Comparison of ENCODE assay signal across 21 cellular contexts in the genomic region with DNA sequence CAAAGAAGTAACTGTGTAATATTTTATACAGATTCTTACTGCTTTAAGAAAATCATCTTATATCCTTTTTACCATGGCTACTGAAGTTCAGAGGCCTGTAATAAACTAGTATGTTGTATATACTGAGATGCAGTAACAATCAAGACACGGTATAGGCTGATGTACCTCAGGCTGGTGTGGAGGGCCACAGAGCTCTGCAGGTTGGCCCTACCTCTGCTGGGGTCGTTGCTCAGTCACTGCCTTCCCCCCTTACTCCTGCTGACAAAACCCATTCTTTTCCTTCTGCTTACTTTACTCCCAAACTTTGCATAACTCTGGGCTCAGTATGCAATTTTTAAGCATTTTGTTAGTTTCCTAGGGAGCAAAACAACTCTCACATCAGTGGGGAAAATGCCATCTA.
"Had no signal": no experiment of that assay in that cellular context is flagged by ENCODE, and none has a peak within 500 bp of the region (broad histone marks: within the 10 kb centered on the region; RNA-seq: fewer than 3 reads in every experiment).

No MANE protein-coding gene starts in this region.

- ATAC-seq: foreskin keratinocyte, gastroesophageal sphincter, heart left ventricle, left ventricle myocardium superior, lower lobe of right lung, natural killer cell, pancreas, right cardiac atrium had no signal

- H3K4me1 ChIP-seq: foreskin keratinocyte, heart left ventricle, lower lobe of right lung, vagina had no signal

- H3K27ac Mint-ChIP-seq: natural killer cell had no signal

- DNase-seq: dermis blood vessel endothelial cell; effector memory CD4-positive, alpha-beta T cell; foreskin keratinocyte; heart left ventricle; left ventricle myocardium superior; lower lobe of right lung; natural killer cell; pancreas; right cardiac atrium; sigmoid colon; stimulated activated CD4-positive, alpha-beta T cell treated with anti-CD3 and anti-CD28 coated beads, Interleukin-4, amount 100 ng/mL, for 4 hours; stimulated activated naive CD4-positive, alpha-beta T cell; stomach; thyroid gland; trophoblast cell had no signal

- H3K36me3 ChIP-seq: esophagus muscularis mucosa, gastroesophageal sphincter, heart left ventricle, lower lobe of right lung, neutrophil, pancreas, sigmoid colon, stomach, thyroid gland, vagina had no signal

- H3K27ac ChIP-seq: coronary artery, esophagus muscularis mucosa, foreskin keratinocyte, gastroesophageal sphincter, heart left ventricle, hepatocyte, lower lobe of right lung, neutrophil, pancreas, sigmoid colon, stomach, thyroid gland, vagina had no signal

- H3K4me3 Mint-ChIP-seq: natural killer cell had no signal

- H3K36me3 Mint-ChIP-seq: natural killer cell had no signal

- H3K4me3 ChIP-seq: coronary artery, esophagus muscularis mucosa, gastroesophageal sphincter, heart left ventricle, hepatocyte, lower lobe of right lung, pancreas, sigmoid colon, stomach, thyroid gland, vagina had no signal

- H2AFZ ChIP-seq: hepatocyte had no signal

- H3K4me1 Mint-ChIP-seq: natural killer cell had no signal

- H3K79me2 ChIP-seq: hepatocyte had no signal

- H3K27me3 ChIP-seq: esophagus muscularis mucosa, foreskin keratinocyte, gastroesophageal sphincter, heart left ventricle, hepatocyte, neutrophil, pancreas, sigmoid colon, stomach, thyroid gland, vagina had no signal

- H3K4me2 ChIP-seq: hepatocyte had no signal

- H3K9me3 ChIP-seq: esophagus muscularis mucosa, gastroesophageal sphincter, heart left ventricle, lower lobe of right lung, neutrophil, pancreas, sigmoid colon, stomach, thyroid gland, vagina had no signal
